In genomic region chr5:17172801-17173200, GRCh38 we compare ENCODE assay signal across 13 cellular contexts. TPM values are rescaled to one million over a fixed set of nuclear protein-coding genes. Genes with fewer than 3 reads are reported as not detected.
DNase-seq lines count a peak whose midpoint lies in the region; TF ChIP-seq lines count a peak whose summit lies in the region.
"Had no signal": no experiment of that assay in that cellular context is flagged by ENCODE, and none has a peak within 500 bp of the region (broad histone marks: within the 10 kb centered on the region; RNA-seq: fewer than 3 reads in every experiment).

No MANE protein-coding gene starts in this region.

- TF ChIP-seq EP300 in ovary (IDR thresholded peaks at IDR 0.05): no peak

- intact Hi-C loops in ovary (cut with DNase I): no loop called here

- peak; percentile 36 for DNase-seq in NCI-H748 (lab: John Stamatoyannopoulos, UW; ENCODE audit: unreplicated experiment)
- DNase-seq in NCI-H748 treated with DMSO at 0.1 percent for 48 hours (lab: John Stamatoyannopoulos, UW): no peak
- peak; percentile 71 to 81 for DNase-seq in NCI-H446 (lab: John Stamatoyannopoulos, UW)
- peak; percentile 14 to 77 for DNase-seq in dermis microvascular lymphatic vessel endothelial cell (ENCODE audit: low read depth in 2 of 2)
- no peak for DNase-seq in NK-92 treated with Interleukin-12 subunit alpha and Interleukin-12 subunit beta, amount 100 ng/mL, for 24 hours (lab: John Stamatoyannopoulos, UW)
- DNase-seq in stimulated activated CD4-positive, alpha-beta T cell treated with anti-CD3 and anti-CD28 coated beads, Interleukin-4, amount 100 ng/mL, for 4 hours: no peak
- DNase-seq in ovary: no peak
- DNase-seq: BE2C; CD4-positive, alpha-beta memory T cell; DND-41; GF-D8 had no signal

- no peaks in the 10 kb centered on the region for H3K36me3 ChIP-seq in ovary
- H3K36me3 ChIP-seq: BE2C had no signal

- no peak for TF ChIP-seq CTCF in ovary (IDR thresholded peaks at IDR 0.05)

- no peak overlapping the region for H3K27ac ChIP-seq in ovary
- H3K27ac ChIP-seq: C4-2B had no signal

- H3K4me1 ChIP-seq in ovary (ENCODE audit: insufficient read depth): peaks cover 3% of the 10 kb centered on the region
- H3K4me1 ChIP-seq: BE2C had no signal

- H3K9me3 ChIP-seq in ovary: no peaks in the 10 kb centered on the region
- H3K9me3 ChIP-seq: BE2C had no signal

- WGBS in ovary, 3 donors: 66 to 77% (median 69%) methylated on average over 3 of the region's 3 CpGs

- no peaks in the 10 kb centered on the region for H3K27me3 ChIP-seq in ovary

- H3K4me3 ChIP-seq in ovary: no peak overlapping the region

- TF ChIP-seq POLR2A in ovary (IDR thresholded peaks at IDR 0.05): no peak

RNA-seq across cellular contexts. Expression of gene BASP1, which starts 44.6 kb away (rescaled TPM):
- 1.3 and 2.4 TPM in 2 replicates for total RNA-seq in dermis microvascular lymphatic vessel endothelial cell
- 10 to 100 TPM; 18.0 to 59.5 (median 38.3) TPM for total RNA-seq in ovary
- 10 to 100 TPM; 39.5 to 59.1 TPM for polyA plus RNA-seq in ovary
- total RNA-seq: HepG2 had no signal

Comparison
In these comparisons a context has a peak if more than half of its experiments do, and no peak if none do; other contexts are left out.
1. DNase-seq: peak in NCI-H748 (single experiment), NCI-H446 (2 of 2) and dermis microvascular lymphatic vessel endothelial cell (2 of 2); none in NCI-H748 treated with DMSO at 0.1 percent for 48 hours (single experiment), NK-92 treated with Interleukin-12 subunit alpha and Interleukin-12 subunit beta, amount 100 ng/mL, for 24 hours (single experiment), stimulated activated CD4-positive, alpha-beta T cell treated with anti-CD3 and anti-CD28 coated beads, Interleukin-4, amount 100 ng/mL, for 4 hours (0 of 2) and ovary (0 of 5).